In the genomic region with DNA sequence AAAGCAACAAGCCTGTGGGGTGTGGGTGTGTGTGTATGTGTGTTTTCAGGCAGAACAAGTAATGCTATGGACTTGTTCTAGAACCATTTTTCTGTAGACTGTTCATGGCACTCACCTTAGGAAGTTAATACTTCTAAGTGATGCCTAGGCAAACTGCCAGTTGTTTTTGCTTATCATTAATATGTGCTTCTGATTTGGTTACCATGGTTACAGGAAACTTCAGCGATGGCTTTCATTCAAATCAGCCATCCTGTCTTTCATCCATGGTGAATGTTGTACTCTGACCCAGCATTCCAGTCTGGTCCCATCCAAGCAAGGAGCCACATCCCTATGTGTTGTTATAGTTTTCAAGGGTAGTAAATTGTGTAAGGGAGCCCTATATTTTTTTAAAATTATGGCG, we compare ENCODE assay signal across 18 cellular contexts. TPM values are rescaled to one million over a fixed set of nuclear protein-coding genes. Genes with fewer than 3 reads are reported as not detected.
A peak's percentile ranks its signal among the peaks of the same experiment; 100 is the strongest.
DNase-seq lines count a peak whose midpoint lies in the region; FAIRE-seq and TF ChIP-seq lines count a peak whose summit lies in the region.
"Had no signal": no experiment of that assay in that cellular context is flagged by ENCODE, and none has a peak within 500 bp of the region (broad histone marks: within the 10 kb centered on the region; RNA-seq: fewer than 3 reads in every experiment).

No MANE protein-coding gene starts in this region.

- no peak overlapping the region for H3K4me3 ChIP-seq in thyroid gland (replicated peaks in 1 of 3)
- H3K4me3 ChIP-seq: GM23338 had no signal

- no peak for FAIRE-seq in D721Med (lab: Jason Lieb, UNC)

- no peaks in the 10 kb centered on the region for H3K9me3 ChIP-seq in thyroid gland

- intact Hi-C loops in thyroid gland (cut with DNase I) = no loop called here

- peaks cover 28 to 42% of the 10 kb centered on the region in 2 donors for H3K4me1 ChIP-seq in thyroid gland

- no peak for TF ChIP-seq CTCF in thyroid gland (IDR thresholded peaks at IDR 0.05)
- TF ChIP-seq CTCF in D721Med (IDR thresholded peaks at IDR 0.05; ENCODE audit: insufficient read depth, missing control alignments) = no peak

- WGBS in thyroid gland, 2 donors = 58 to 65% methylated on average over 2 of the region's 2 CpGs

- no peaks in the 10 kb centered on the region for H3K36me3 ChIP-seq in thyroid gland

- no peak for TF ChIP-seq POLR2A in thyroid gland (IDR thresholded peaks at IDR 0.05)

- H3K27me3 ChIP-seq in thyroid gland = no peaks in the 10 kb centered on the region

- H3K27ac ChIP-seq in thyroid gland = peak overlapping the region; percentile 14 to 77 (median 77)
- H3K27ac ChIP-seq: KMS-11 had no signal

- DNase-seq in NCI-H526 (lab: John Stamatoyannopoulos, UW) (peak; percentile 35 to 62), NCI-H526 treated with DMSO at 0.1 percent for 48 hours (lab: John Stamatoyannopoulos, UW) (no peak), M059J (ENCODE audit: low read depth) (peak; percentile 6), NCI-H2171 treated with DMSO at 0.1 percent for 48 hours (lab: John Stamatoyannopoulos, UW) (peak; percentile 37), thyroid gland (no peak), AG08395 (ENCODE audit: low spot score) (no peak), D721Med (ENCODE audit: insufficient read length, low spot score) (no peak)
- DNase-seq: AML-193, COR-L47, NCI-H1048, NCI-H1694 treated with DMSO at 0.1 percent for 48 hours, NCI-H510A treated with DMSO at 0.1 percent for 48 hours, RPMI8226, T-helper 2 cell had no signal

RNA-seq across cellular contexts. Expression of a gene that starts 49.8 kb away (rescaled TPM):
- 1.1 and 1.4 TPM in 2 replicates for total RNA-seq in M059J (2014; rRNA removed; shearing (Covaris generic))
- total RNA-seq in thyroid gland = 10 to 100 TPM; 10.5 to 19.5 (median 11.8) TPM
- total RNA-seq: Daoy, MCF 10A had no signal

Comparison
In these comparisons a context has a peak if more than half of its experiments do, and no peak if none do; other contexts are left out.
1. DNase-seq: peak in NCI-H526 (2 of 2), M059J (single experiment) and NCI-H2171 treated with DMSO at 0.1 percent for 48 hours (single experiment); none in NCI-H526 treated with DMSO at 0.1 percent for 48 hours (single experiment), thyroid gland (0 of 2), AG08395 (single experiment) and D721Med (single experiment).